8 cellular contexts compared by ENCODE assay signal in genomic region chrX:101759000-101759399, GRCh38.
DNase-seq lines count a peak whose midpoint lies in the region; ATAC-seq and TF ChIP-seq lines count a peak whose summit lies in the region.

No MANE protein-coding gene starts in this region.

- H3K27ac ChIP-seq in HCT116 (ENCODE audit: low read depth, low read length) (no peak overlapping the region), hepatocyte (no peak overlapping the region)

- TF ChIP-seq POLR2A in HCT116 (IDR thresholded peaks at IDR 0.05; ENCODE audit: borderline replicate concordance, extremely low read depth, insufficient read depth, insufficient read length) = no peak

- 28% methylated on average over 1 of the region's 1 CpG for WGBS in hepatocyte (ENCODE audit: low lambda C conversion rate, missing lambda C conversion rate)

- H3K79me2 ChIP-seq in HCT116 (ENCODE audit: insufficient read depth, low read length) = no peaks in the 10 kb centered on the region
- no peaks in the 10 kb centered on the region for H3K79me2 ChIP-seq in hepatocyte

- no peak overlapping the region for H3K4me2 ChIP-seq in HCT116 (ENCODE audit: low read length)
- H3K4me2 ChIP-seq in hepatocyte = no peak overlapping the region

- 0 out of 2 replicates have a peak, but pooled peaks cover 3% of the 10 kb centered on the region for H3K27me3 ChIP-seq in HCT116 (ENCODE audit: insufficient read depth, low read length)
- no peaks in the 10 kb centered on the region for H3K27me3 ChIP-seq in hepatocyte

- H3K4me1 ChIP-seq in HCT116 (ENCODE audit: control insufficient read depth in 1 of 2, insufficient read depth in 2 of 2, low read length in 2 of 2) (no peaks in the 10 kb centered on the region), hepatocyte (ENCODE audit: insufficient read depth) (no peaks in the 10 kb centered on the region)

- peak; percentile 1 for DNase-seq in activated CD4-positive, CD25-positive, alpha-beta regulatory T cell treated with anti-CD3 and anti-CD28 coated beads, Interleukin-2, amount 50 U/mL, for 16 hours (ENCODE audit: low read depth, low spot score)
- no peak for DNase-seq in activated CD4-positive, CD25-positive, alpha-beta regulatory T cell treated with anti-CD3 and anti-CD28 coated beads, Interleukin-2, amount 50 U/mL, for 72 hours
- DNase-seq in HCT116 (ENCODE audit: low read depth, low spot score) (peak; percentile 24), NCI-H460 (ENCODE audit: extremely low read depth, low read depth) (peak; percentile 44), hepatocyte (ENCODE audit: low spot score) (peak; percentile 49), cerebellar nuclear complex (lab: John Stamatoyannopoulos, UW) (no peak)
- peak; percentile 10 for DNase-seq in activated naive CD4-positive, alpha-beta T cell treated with anti-CD3 and anti-CD28 coated beads, Interleukin-2, amount 50 U/mL, for 16 hours
- DNase-seq in stimulated activated CD4-positive, alpha-beta T cell treated with anti-CD3 and anti-CD28 coated beads, Interleukin-15, amount 100 ng/mL, for 24 hours = peak; percentile 33

- RAD21 ChIA-PET in HCT116 (lab: Charles Lee; ENCODE audit: low non-redundant PET in 1 of 2, low total read pairs in 2 of 2, uncharacterized antibody in 2 of 2, unreplicated experiment in 2 of 2) = no interaction called here

- ATAC-seq in HCT116 = peak; percentile 91

- CTCF ChIA-PET in HCT116 (lab: Charles Lee) = interaction anchor here (0.8 to 1.1 kb wide), 3 partner anchors 66 to 151 kb away, joined by 3 to 4 read pairs (median 3); partner anchors contain the start of gene ARMCX6

- no peak overlapping the region for H3K4me3 ChIP-seq in HCT116 (replicated peaks in 1 of 2; ENCODE audit: low read depth in 1 of 2, low read length in 2 of 2)
- H3K4me3 ChIP-seq in hepatocyte = no peak overlapping the region

- H2AFZ ChIP-seq in HCT116 (ENCODE audit: low read depth, low read length, poor library complexity, severe bottlenecking) = no peak overlapping the region
- H2AFZ ChIP-seq in hepatocyte = no peak overlapping the region

- no peaks in the 10 kb centered on the region for H4K20me1 ChIP-seq in HCT116 (ENCODE audit: insufficient read depth)
- H4K20me1 ChIP-seq in hepatocyte (ENCODE audit: insufficient read depth, poor library complexity, severe bottlenecking) = no peaks in the 10 kb centered on the region

- no peaks in the 10 kb centered on the region for H3K36me3 ChIP-seq in HCT116 (ENCODE audit: control insufficient read depth in 1 of 2, insufficient read depth in 2 of 2, low read length in 2 of 2)
- H3K36me3 ChIP-seq in hepatocyte (replicated peaks; ENCODE audit: insufficient read depth, low read depth) = no peaks in the 10 kb centered on the region

- no peaks in the 10 kb centered on the region for H3K9me2 ChIP-seq in HCT116 (ENCODE audit: insufficient read depth)
- H3K9me2 ChIP-seq in hepatocyte (replicated peaks; ENCODE audit: insufficient read depth) = no peaks in the 10 kb centered on the region

- TF ChIP-seq RAD21 in HCT116 (IDR thresholded peaks at IDR 0.05; ENCODE audit: low read depth) = 0 out of 2 replicates have a peak, but pooled peaks have one; percentile 29

- no peaks in the 10 kb centered on the region for H3K9me3 ChIP-seq in HCT116 (ENCODE audit: control insufficient read depth in 1 of 2, insufficient read depth in 1 of 2, low read depth in 1 of 2, low read length in 2 of 2)
- H3K9me3 ChIP-seq in hepatocyte (ENCODE audit: low read depth) = no peaks in the 10 kb centered on the region

- intact Hi-C loops in HCT116 (cut with micrococcal nuclease) = no loop called here

- POLR2A ChIA-PET in HCT116 (lab: Charles Lee) = no interaction called here

- H3K9ac ChIP-seq in HCT116 (ENCODE audit: low read length) = no peak overlapping the region

- TF ChIP-seq CTCF in HCT116 (IDR thresholded peaks at IDR 0.05 in 2 of 3, conservative IDR thresholded peaks at IDR 0.05 in 1 of 3; ENCODE audit: borderline replicate concordance in 1 of 3, insufficient read depth in 1 of 3, low read depth in 2 of 3, low read length in 2 of 3) (peak; percentile 22 to 40 (median 32); a peak in 4 of 6 replicates), hepatocyte (IDR thresholded peaks at IDR 0.05; ENCODE audit: poor library complexity) (peak; percentile 48)

- BruUV-seq in HCT116 (replicated peaks; lab: Mats Ljungman, UMichigan) = no TSS peak

TF ChIP-seq in HCT116, 20 proteins besides CTCF, POLR2A, EP300 and RAD21:
- TF ChIP-seq SIN3A (IDR thresholded peaks at IDR 0.05; ENCODE audit: low read depth) (no peak), REST (IDR thresholded peaks at IDR 0.05; ENCODE audit: low read depth) (no peak), EZH2 (IDR thresholded peaks at IDR 0.05) (no peak), CBX3 (IDR thresholded peaks at IDR 0.05; ENCODE audit: low read depth) (no peak), ELF1 (IDR thresholded peaks at IDR 0.05; ENCODE audit: borderline replicate concordance, low read depth) (no peak), POLR2AphosphoS5 (IDR thresholded peaks at IDR 0.05; ENCODE audit: low read depth, low read length) (no peak), FOSL1 (IDR thresholded peaks at IDR 0.05; ENCODE audit: low read depth) (no peak), YY1 (IDR thresholded peaks at IDR 0.05; ENCODE audit: extremely low read depth, insufficient replicate concordance, low read depth, low read length) (no peak), EGR1 (IDR thresholded peaks at IDR 0.05; ENCODE audit: low read depth) (no peak), ZFX (IDR thresholded peaks at IDR 0.05) (no peak), ZBTB33 (IDR thresholded peaks at IDR 0.05; ENCODE audit: extremely low read depth, insufficient replicate concordance, low read length) (no peak), JUND (IDR thresholded peaks at IDR 0.05) (no peak), TCF7L2 (IDR thresholded peaks at IDR 0.05; ENCODE audit: borderline replicate concordance, extremely low read depth, insufficient read depth, insufficient read length) (no peak), CEBPB (IDR thresholded peaks at IDR 0.05; ENCODE audit: low read depth) (no peak), MAX (IDR thresholded peaks at IDR 0.05) (no peak)

Comparison
In these comparisons a context has a peak if more than half of its experiments do, and no peak if none do; other contexts are left out.
1. DNase-seq: peak in activated CD4-positive, CD25-positive, alpha-beta regulatory T cell treated with anti-CD3 and anti-CD28 coated beads, Interleukin-2, amount 50 U/mL, for 16 hours (single experiment), HCT116 (single experiment), NCI-H460 (single experiment), activated naive CD4-positive, alpha-beta T cell treated with anti-CD3 and anti-CD28 coated beads, Interleukin-2, amount 50 U/mL, for 16 hours (single experiment), hepatocyte (single experiment) and stimulated activated CD4-positive, alpha-beta T cell treated with anti-CD3 and anti-CD28 coated beads, Interleukin-15, amount 100 ng/mL, for 24 hours (single experiment); none in activated CD4-positive, CD25-positive, alpha-beta regulatory T cell treated with anti-CD3 and anti-CD28 coated beads, Interleukin-2, amount 50 U/mL, for 72 hours (single experiment) and cerebellar nuclear complex (0 of 2).